ENCODE assay signal across 17 cellular contexts in the genomic region with DNA sequence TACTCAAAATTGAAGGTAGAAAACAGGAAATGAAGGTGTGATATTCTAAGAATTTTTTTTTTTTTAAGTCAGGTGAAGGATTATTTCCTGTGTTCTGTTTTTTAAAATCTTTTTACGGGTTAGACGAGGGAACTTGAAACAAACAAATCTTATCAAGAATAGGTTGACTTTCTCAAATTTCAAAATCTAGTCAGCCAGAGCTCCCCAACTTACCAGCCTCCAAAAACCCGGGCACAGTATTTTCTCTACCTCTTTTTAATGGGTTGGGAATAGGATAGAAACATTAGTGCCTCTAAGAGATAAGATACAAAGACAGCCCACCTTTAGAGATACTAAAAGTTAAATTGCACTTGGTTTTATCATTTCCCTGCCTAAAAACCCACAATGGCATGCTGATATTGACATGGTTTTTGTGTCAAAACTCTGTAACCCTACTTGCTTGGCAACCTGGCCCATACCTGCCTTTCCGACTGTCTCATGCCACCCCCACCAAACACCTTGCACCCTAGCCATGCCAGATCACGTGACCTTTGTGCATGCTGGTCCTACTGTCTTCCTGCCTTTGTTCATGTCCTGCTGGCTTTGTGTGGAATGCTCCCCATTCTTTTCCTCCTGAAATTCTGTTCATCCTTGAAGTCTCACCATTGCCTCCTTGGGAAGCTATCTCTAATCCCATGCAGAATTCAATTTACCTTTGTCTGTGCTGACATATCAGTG. TPM values are rescaled to one million over a fixed set of nuclear protein-coding genes. Genes with fewer than 3 reads are reported as not detected.
DNase-seq lines count a peak whose midpoint lies in the region; ATAC-seq and TF ChIP-seq lines count a peak whose summit lies in the region.
"Had no signal": no experiment of that assay in that cellular context is flagged by ENCODE, and none has a peak within 500 bp of the region (broad histone marks: within the 10 kb centered on the region; RNA-seq: fewer than 3 reads in every experiment).

No MANE protein-coding gene starts in this region.

- H3K4me1 ChIP-seq in CD4-positive, CD25-positive, alpha-beta regulatory T cell (ENCODE audit: control insufficient read depth, insufficient read depth, low read length, poor library complexity, severe bottlenecking): peaks cover 70% of the 10 kb centered on the region
- 0 out of 2 replicates have a peak, but pooled peaks cover 3% of the 10 kb centered on the region for H3K4me1 ChIP-seq in HEK293 (ENCODE audit: control insufficient read depth, insufficient read depth, low read length)
- H3K4me1 ChIP-seq in iPS-20b (ENCODE audit: insufficient read depth, low read length): peaks cover 23% of the 10 kb centered on the region; the same call in 1 of the 2 replicates

- H3K4me1 Mint-ChIP-seq in CD4-positive, CD25-positive, alpha-beta regulatory T cell: peaks cover 37 to 72% (median 55%) of the 10 kb centered on the region in 4 donors
- H3K4me1 Mint-ChIP-seq in activated naive CD4-positive, alpha-beta T cell treated with anti-CD3 and anti-CD28 coated beads, Interleukin-2, amount 50 U/mL, for 24 hours: peaks cover 80% of the 10 kb centered on the region

- no peak for TF ChIP-seq CTCF in HEK293 (tag by site-specific recombination; IDR thresholded peaks at IDR 0.05)

- peak overlapping the region; percentile 88 to 99 (median 92) for H3K4me3 Mint-ChIP-seq in CD4-positive, CD25-positive, alpha-beta regulatory T cell
- peak overlapping the region; percentile 82 for H3K4me3 Mint-ChIP-seq in activated naive CD4-positive, alpha-beta T cell treated with anti-CD3 and anti-CD28 coated beads, Interleukin-2, amount 50 U/mL, for 24 hours

- H3K27ac Mint-ChIP-seq in CD4-positive, CD25-positive, alpha-beta regulatory T cell: peak overlapping the region; percentile 92 to 100 (median 98)
- H3K27ac Mint-ChIP-seq in activated naive CD4-positive, alpha-beta T cell treated with anti-CD3 and anti-CD28 coated beads, Interleukin-2, amount 50 U/mL, for 24 hours: peak overlapping the region; percentile 98

- ATAC-seq in CD4-positive, CD25-positive, alpha-beta regulatory T cell (ENCODE audit: low read depth in 2 of 2): peak in 1 of 2 donors; percentile 1

- POLR2A ChIA-PET in HEK293 (lab: Yijun Ruan, JAX): interaction anchor here (1.1 kb wide), 1 partner anchor 10 kb away, joined by 4 read pairs; no protein-coding TSS in a partner anchor

- H3K9me3 ChIP-seq in CD4-positive, CD25-positive, alpha-beta regulatory T cell (ENCODE audit: control insufficient read depth in 2 of 2, low read length in 2 of 2): no peaks in the 10 kb centered on the region
- no peaks in the 10 kb centered on the region for H3K9me3 ChIP-seq in HEK293 (ENCODE audit: control insufficient read depth, insufficient read depth, low read depth, low read length)
- no peaks in the 10 kb centered on the region for H3K9me3 ChIP-seq in iPS-20b (ENCODE audit: insufficient read depth, low read depth, low read length)
- H3K9me3 ChIP-seq: BLaER1 had no signal

- H3K36me3 Mint-ChIP-seq in CD4-positive, CD25-positive, alpha-beta regulatory T cell: peaks cover 53% of the 10 kb centered on the region
- H3K36me3 Mint-ChIP-seq in activated naive CD4-positive, alpha-beta T cell treated with anti-CD3 and anti-CD28 coated beads, Interleukin-2, amount 50 U/mL, for 24 hours: peaks cover 9% of the 10 kb centered on the region

- peaks cover 13% of the 10 kb centered on the region for H3K36me3 ChIP-seq in CD4-positive, CD25-positive, alpha-beta regulatory T cell (ENCODE audit: control insufficient read depth, insufficient read depth, low read length)
- H3K36me3 ChIP-seq in HEK293 (ENCODE audit: control insufficient read depth in 2 of 2, insufficient read depth in 1 of 2, low read length in 2 of 2) (no peaks in the 10 kb centered on the region), iPS-20b (ENCODE audit: insufficient read depth, low read depth, low read length) (no peaks in the 10 kb centered on the region)
- H3K36me3 ChIP-seq: BLaER1 had no signal

- no peaks in the 10 kb centered on the region for H3K27me3 ChIP-seq in CD4-positive, CD25-positive, alpha-beta regulatory T cell (ENCODE audit: control insufficient read depth, insufficient read depth, low read length)
- H3K27me3 ChIP-seq in iPS-20b (ENCODE audit: insufficient read depth, low read length): peaks cover 19% of the 10 kb centered on the region; the same call in 1 of the 2 replicates

- peak overlapping the region; percentile 97 for H3K27ac ChIP-seq in CD4-positive, CD25-positive, alpha-beta regulatory T cell (ENCODE audit: insufficient read depth, low read length, poor library complexity, severe bottlenecking)
- H3K27ac ChIP-seq in HEK293 (ENCODE audit: extremely low read depth, low read depth, low read length) (no peak overlapping the region), iPS-20b (ENCODE audit: low read length) (no peak overlapping the region)
- H3K27ac ChIP-seq: BLaER1 had no signal

- CTCF ChIA-PET in HEK293 (lab: Yijun Ruan, JAX): interaction anchor here (1.2 to 1.4 kb wide), 3 partner anchors 35 to 91 kb away, joined by 3 to 4 read pairs (median 3); partner anchors contain the start of gene NIPAL3

- peaks cover 0 to 2% (median 0%) of the 10 kb centered on the region in 7 donors for H3K9me3 Mint-ChIP-seq in CD4-positive, CD25-positive, alpha-beta regulatory T cell
- H3K9me3 Mint-ChIP-seq in activated naive CD4-positive, alpha-beta T cell treated with anti-CD3 and anti-CD28 coated beads, Interleukin-2, amount 50 U/mL, for 24 hours: no peaks in the 10 kb centered on the region

- H3K9ac ChIP-seq in iPS-20b (ENCODE audit: low read depth, low read length): peak overlapping the region; percentile 24; the same call in 1 of the 2 replicates
- H3K9ac ChIP-seq: BLaER1 had no signal

- peak overlapping the region; percentile 95 for H3K4me3 ChIP-seq in CD4-positive, CD25-positive, alpha-beta regulatory T cell (ENCODE audit: low read depth, low read length)
- H3K4me3 ChIP-seq in HEK293 (ENCODE audit: low read depth, low read length) (no peak overlapping the region), iPS-20b (ENCODE audit: low read length) (peak overlapping the region; percentile 2; the same call in 1 of the 2 replicates)
- H3K4me3 ChIP-seq: BLaER1 had no signal

- H3K27me3 Mint-ChIP-seq in CD4-positive, CD25-positive, alpha-beta regulatory T cell: peaks cover 6% of the 10 kb centered on the region
- H3K27me3 Mint-ChIP-seq in activated naive CD4-positive, alpha-beta T cell treated with anti-CD3 and anti-CD28 coated beads, Interleukin-2, amount 50 U/mL, for 24 hours: no peaks in the 10 kb centered on the region

- DNase-seq in CD4-positive, CD25-positive, alpha-beta regulatory T cell: peak in 2 of 3 donors; percentile 80 to 81
- no peak for DNase-seq in GM03348 (ENCODE audit: low spot score)
- DNase-seq in 8988T: no peak
- DNase-seq in HT-29 (ENCODE audit: low spot score): no peak
- no peak for DNase-seq in D341Med (ENCODE audit: low spot score)
- DNase-seq: effector CD8-positive, alpha-beta T cell; EL; foreskin melanocyte; islet precursor cell; Karpas-422; NCI-H187 treated with DMSO at 0.1 percent for 48 hours; NCI-H774; T1000 had no signal

TF ChIP-seq in HEK293, 187 proteins besides CTCF, POLR2A, EP300 and RAD21:
- TF ChIP-seq SP2 (tag by site-specific recombination; IDR thresholded peaks at IDR 0.05): no peak
- TF ChIP-seq, protein P1, sequence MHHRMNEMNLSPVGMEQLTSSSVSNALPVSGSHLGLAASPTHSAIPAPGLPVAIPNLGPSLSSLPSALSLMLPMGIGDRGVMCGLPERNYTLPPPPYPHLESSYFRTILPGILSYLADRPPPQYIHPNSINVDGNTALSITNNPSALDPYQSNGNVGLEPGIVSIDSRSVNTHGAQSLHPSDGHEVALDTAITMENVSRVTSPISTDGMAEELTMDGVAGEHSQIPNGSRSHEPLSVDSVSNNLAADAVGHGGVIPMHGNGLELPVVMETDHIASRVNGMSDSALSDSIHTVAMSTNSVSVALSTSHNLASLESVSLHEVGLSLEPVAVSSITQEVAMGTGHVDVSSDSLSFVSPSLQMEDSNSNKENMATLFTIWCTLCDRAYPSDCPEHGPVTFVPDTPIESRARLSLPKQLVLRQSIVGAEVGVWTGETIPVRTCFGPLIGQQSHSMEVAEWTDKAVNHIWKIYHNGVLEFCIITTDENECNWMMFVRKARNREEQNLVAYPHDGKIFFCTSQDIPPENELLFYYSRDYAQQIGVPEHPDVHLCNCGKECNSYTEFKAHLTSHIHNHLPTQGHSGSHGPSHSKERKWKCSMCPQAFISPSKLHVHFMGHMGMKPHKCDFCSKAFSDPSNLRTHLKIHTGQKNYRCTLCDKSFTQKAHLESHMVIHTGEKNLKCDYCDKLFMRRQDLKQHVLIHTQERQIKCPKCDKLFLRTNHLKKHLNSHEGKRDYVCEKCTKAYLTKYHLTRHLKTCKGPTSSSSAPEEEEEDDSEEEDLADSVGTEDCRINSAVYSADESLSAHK (tag by site-specific recombination; IDR thresholded peaks at IDR 0.05): peak; percentile 29
TF ChIP-seq in HEK293: peak in this region for 1.

RNA-seq across cellular contexts. Expression of gene RCAN3, which starts 4.2 kb away (rescaled TPM):
- 172 TPM for total RNA-seq in CD4-positive, CD25-positive, alpha-beta regulatory T cell
- polyA plus RNA-seq in CD4-positive, CD25-positive, alpha-beta regulatory T cell: 100 to 1,000 TPM; 126 to 146 (median 133) TPM
- 10.9 and 13.2 TPM in 2 replicates for total RNA-seq in HT-29 (2014; rRNA removed; shearing (Covaris generic))

RNA-seq across cellular contexts. Expression of gene NCMAP, which starts 49.0 kb away (rescaled TPM):
- not detected for total RNA-seq in CD4-positive, CD25-positive, alpha-beta regulatory T cell
- under 1 TPM in 1 of 4 donors, not detected in 3; 0.34 TPM for polyA plus RNA-seq in CD4-positive, CD25-positive, alpha-beta regulatory T cell
- total RNA-seq in HT-29 (2014; rRNA removed; shearing (Covaris generic)): 1.8 and 2.0 TPM in 2 replicates

Comparison
In these comparisons a context has a peak if more than half of its experiments do, and no peak if none do; other contexts are left out.
1. DNase-seq: peak in CD4-positive, CD25-positive, alpha-beta regulatory T cell (2 of 3); none in GM03348 (single experiment), 8988T (single experiment), HT-29 (single experiment) and D341Med (single experiment).
2. RNA of gene RCAN3, which starts 4.2 kb away (total RNA-seq): 172 TPM in CD4-positive, CD25-positive, alpha-beta regulatory T cell (single experiment); 10.9 to 13.2 TPM in HT-29; every median in the first group is over 10 times any median in the second.